Comparison of ENCODE assay signal across 8 cellular contexts in genomic region chr17:36722121-36722902, GRCh38.
DNase-seq lines count a peak whose midpoint lies in the region; ATAC-seq and TF ChIP-seq lines count a peak whose summit lies in the region.

No MANE protein-coding gene starts in this region.

- peak overlapping the region; percentile 49 for H3K4me3 ChIP-seq in choroid plexus epithelial cell (ENCODE audit: low read depth, low read length)
- H3K4me3 ChIP-seq in lung: peak overlapping the region; percentile 44

- peak; percentile 63 for ATAC-seq in GM21529 (IDR thresholded peaks at IDR 0.05; ENCODE audit: unreplicated experiment)
- peak; percentile 86 for ATAC-seq in lung (ENCODE audit: insufficient read depth, low FRiP score)

- DNase-seq in CD1c-positive myeloid dendritic cell (ENCODE audit: extremely low spot score) (peak; percentile 57), NCI-H187 treated with DMSO at 0.1 percent for 48 hours (lab: John Stamatoyannopoulos, UW) (peak; percentile 35), choroid plexus epithelial cell (ENCODE audit: low read depth) (peak; percentile 29), lung (ENCODE audit: low spot score) (peak; percentile 48), SKM-1 treated with dmso at 0.1 percent for 144 hours (lab: John Stamatoyannopoulos, UW; ENCODE audit: unreplicated experiment) (no peak)
- DNase-seq in activated CD4-positive, alpha-beta T cell treated with anti-CD3 and anti-CD28 coated beads for 1 hour: peak; percentile 66
- peak; percentile 55 to 74 (median 70) for DNase-seq in stimulated activated CD4-positive, alpha-beta T cell treated with anti-CD3 and anti-CD28 coated beads, TNF-alpha, amount 100 ng/mL, for 48 hours (ENCODE audit: low read depth in 3 of 3)

- TF ChIP-seq CTCF in choroid plexus epithelial cell (conservative IDR thresholded peaks at IDR 0.05; ENCODE audit: low read depth, low read length): no peak
- no peak for TF ChIP-seq CTCF in lung (IDR thresholded peaks at IDR 0.05; ENCODE audit: control extremely low read depth, extremely low read depth)

- H3K36me3 ChIP-seq in lung (ENCODE audit: control insufficient read depth in 2 of 2, insufficient read depth in 2 of 2, low read length in 2 of 2): no peaks in the 10 kb centered on the region

- H3K4me1 ChIP-seq in lung (ENCODE audit: control insufficient read depth in 2 of 2, insufficient read depth in 2 of 2, low read length in 2 of 2): peaks cover 0 to 6% of the 10 kb centered on the region in 2 donors

- H3K27ac ChIP-seq in lung (ENCODE audit: low read depth in 1 of 2, low read length in 1 of 2): peak overlapping the region in 1 of 2 donors; percentile 28

- H3K27me3 ChIP-seq in lung (ENCODE audit: control insufficient read depth, insufficient read depth): no peaks in the 10 kb centered on the region

- no peaks in the 10 kb centered on the region for H3K9me3 ChIP-seq in lung (ENCODE audit: control insufficient read depth in 2 of 2, insufficient read depth in 1 of 2, low read length in 1 of 2)

- WGBS in lung, 2 donors: 1 to 3% methylated on average over 44 to 49 of the region's 49 CpGs
